In genomic region chr22:19448076-19448607, GRCh38 we compare ENCODE assay signal across 8 cellular contexts. TPM values are rescaled to one million over a fixed set of nuclear protein-coding genes. Genes with fewer than 3 reads are reported as not detected.
DNase-seq lines count a peak whose midpoint lies in the region; ATAC-seq and TF ChIP-seq lines count a peak whose summit lies in the region.

No MANE protein-coding gene starts in this region.

- H3K9me2 ChIP-seq in Loucy (replicated peaks; ENCODE audit: low read depth, low read length), result no peaks in the 10 kb centered on the region

- H3K4me2 ChIP-seq in Loucy (ENCODE audit: low read depth, low read length, poor library complexity, severe bottlenecking) (peak overlapping the region; percentile 77), mesendoderm (ENCODE audit: low read length) (peak overlapping the region; percentile 83)

- H3K9me3 ChIP-seq in Loucy (ENCODE audit: insufficient read depth, low read depth, low read length), result no peaks in the 10 kb centered on the region
- H3K9me3 ChIP-seq in endocrine pancreas (ENCODE audit: control insufficient read depth, low read length), result no peaks in the 10 kb centered on the region
- H3K9me3 ChIP-seq in upper lobe of left lung, result no peaks in the 10 kb centered on the region

- no peak for TF ChIP-seq CTCF in Loucy (conservative IDR thresholded peaks at IDR 0.05; ENCODE audit: low read length)
- no peak for TF ChIP-seq CTCF in upper lobe of left lung (IDR thresholded peaks at IDR 0.05)

- WGBS in mesendoderm (ENCODE audit: extremely low coverage, insufficient coverage, low lambda C conversion rate), result no CpG with 5 or more reads among the region's 14 CpGs
- WGBS in upper lobe of left lung, 2 donors, result 16 to 23% methylated on average over 11 to 14 of the region's 14 CpGs

- H3K56ac ChIP-seq in mesendoderm (ENCODE audit: low read length), result peak overlapping the region; percentile 92

- no peak overlapping the region for H3K18ac ChIP-seq in mesendoderm (ENCODE audit: low read length)

- no peaks in the 10 kb centered on the region for H3F3A ChIP-seq in Loucy (ENCODE audit: low read depth)

- peak overlapping the region; percentile 29 for H3K23ac ChIP-seq in mesendoderm (ENCODE audit: low read length)

- H3K27me3 ChIP-seq in Loucy (ENCODE audit: insufficient read depth, low read length, poor library complexity, severe bottlenecking) (no peaks in the 10 kb centered on the region), endocrine pancreas (ENCODE audit: control insufficient read depth, insufficient read depth, low read length) (no peaks in the 10 kb centered on the region), mesendoderm (ENCODE audit: insufficient read depth, low read length, poor library complexity) (no peaks in the 10 kb centered on the region), upper lobe of left lung (no peaks in the 10 kb centered on the region)

- no peak for TF ChIP-seq POLR2A in upper lobe of left lung (IDR thresholded peaks at IDR 0.05)

- peaks cover 60% of the 10 kb centered on the region for H3K79me2 ChIP-seq in Loucy (ENCODE audit: insufficient read depth, low read length)
- peaks cover 18% of the 10 kb centered on the region for H3K79me2 ChIP-seq in mesendoderm (ENCODE audit: control insufficient read depth, insufficient read depth, low read length)

- H3K27ac ChIP-seq in mesendoderm (ENCODE audit: low read depth, low read length) (peak overlapping the region; percentile 29), upper lobe of left lung (peak overlapping the region; percentile 90 to 96 (median 91))

- H4K20me1 ChIP-seq in Loucy (ENCODE audit: insufficient read depth, low read length, poor library complexity, severe bottlenecking), result peaks cover 27% of the 10 kb centered on the region

- no peak overlapping the region for H4K5ac ChIP-seq in mesendoderm (ENCODE audit: low read length)

- no peak overlapping the region for H2BK15ac ChIP-seq in mesendoderm (replicated peaks; ENCODE audit: low read depth)

- H3K4ac ChIP-seq in mesendoderm (ENCODE audit: low read depth, low read length), result no peak overlapping the region

- H3K4me3 ChIP-seq in Loucy (ENCODE audit: low read length, poor library complexity, severe bottlenecking) (peak overlapping the region; percentile 84), endocrine pancreas (ENCODE audit: control insufficient read depth, insufficient read depth, low read length) (peak overlapping the region; percentile 56), mesendoderm (ENCODE audit: low read length) (peak overlapping the region; percentile 50), upper lobe of left lung (peak overlapping the region; percentile 74 to 92 (median 82))

- TF ChIP-seq EP300 in upper lobe of left lung (IDR thresholded peaks at IDR 0.05), result no peak

- H2AK5ac ChIP-seq in mesendoderm (ENCODE audit: low read length), result no peak overlapping the region

- H3K9ac ChIP-seq in Loucy (ENCODE audit: low read depth, low read length, poor library complexity, severe bottlenecking) (peak overlapping the region; percentile 83), endocrine pancreas (ENCODE audit: control insufficient read depth, insufficient read depth, low read length) (peak overlapping the region; percentile 36), mesendoderm (ENCODE audit: low read length) (peak overlapping the region; percentile 88)

- H2BK120ac ChIP-seq in mesendoderm (ENCODE audit: low read depth, low read length), result no peak overlapping the region

- H3K79me1 ChIP-seq in mesendoderm (ENCODE audit: low read length), result peaks cover 18% of the 10 kb centered on the region

- no peak overlapping the region for H2BK5ac ChIP-seq in mesendoderm (ENCODE audit: low read length)

- H2AFZ ChIP-seq in Loucy (ENCODE audit: low read length), result peak overlapping the region; percentile 93

- H3K4me1 ChIP-seq in Loucy (ENCODE audit: insufficient read depth, low read length, poor library complexity, severe bottlenecking) (peaks cover 36% of the 10 kb centered on the region), endocrine pancreas (ENCODE audit: control insufficient read depth, insufficient read depth, low read length) (peaks cover 3% of the 10 kb centered on the region), mesendoderm (ENCODE audit: control insufficient read depth, low read depth, low read length) (peaks cover 2% of the 10 kb centered on the region), upper lobe of left lung (peaks cover 20 to 40% (median 25%) of the 10 kb centered on the region in 4 donors)

- peak; percentile 32 for ATAC-seq in GM21723 (IDR thresholded peaks at IDR 0.05; ENCODE audit: unreplicated experiment)
- peak; percentile 46 to 71 for ATAC-seq in upper lobe of left lung (ENCODE audit: low FRiP score in 2 of 2)
- no peak for ATAC-seq in HG03571 (IDR thresholded peaks at IDR 0.05; ENCODE audit: unreplicated experiment)

- no peak overlapping the region for H4K8ac ChIP-seq in mesendoderm (ENCODE audit: low read depth, low read length)

- DNase-seq in EL (peak; percentile 59), T follicular helper cell (ENCODE audit: low read depth) (peak; percentile 7), mesendoderm (peak; percentile 82), upper lobe of left lung (peak in 1 of 2 donors; percentile 48)

- H3K36me3 ChIP-seq in Loucy (ENCODE audit: insufficient read depth, low read length) (peaks cover 13% of the 10 kb centered on the region; the same call in 1 of the 2 replicates), endocrine pancreas (ENCODE audit: control insufficient read depth, insufficient read depth, low read length) (peaks cover 9% of the 10 kb centered on the region), mesendoderm (ENCODE audit: control insufficient read depth, insufficient read depth, low read length) (peaks cover 9% of the 10 kb centered on the region), upper lobe of left lung (peaks cover 4 to 44% (median 26%) of the 10 kb centered on the region in 4 donors)

RNA-seq across cellular contexts. Expression of gene C22orf39, which starts 0.6 kb away (rescaled TPM):
- 15.7 TPM for polyA plus RNA-seq in mesendoderm (2013, experiment 1 of 2)
- polyA plus RNA-seq in mesendoderm (2013, experiment 2 of 2), result 15.7 TPM
- total RNA-seq in upper lobe of left lung, result 10 to 100 TPM; 29.1 to 48.6 (median 43.6) TPM

RNA-seq across cellular contexts. Expression of gene MRPL40, which starts 15.8 kb away (rescaled TPM):
- polyA plus RNA-seq in mesendoderm (2013, experiment 1 of 2), result 20.6 TPM
- polyA plus RNA-seq in mesendoderm (2013, experiment 2 of 2), result 21.9 TPM
- 10 to 100 TPM; 18.9 to 27.3 (median 22.9) TPM for total RNA-seq in upper lobe of left lung

RNA-seq across cellular contexts. Expression of gene HIRA, which starts 16.6 kb away (rescaled TPM):
- 33.7 TPM for polyA plus RNA-seq in mesendoderm (2013, experiment 1 of 2)
- 34.4 TPM for polyA plus RNA-seq in mesendoderm (2013, experiment 2 of 2)
- 10 to 100 TPM in 5 of 6 donors, 1 to 10 TPM in 1; 9.9 to 27.5 (median 22.1) TPM for total RNA-seq in upper lobe of left lung

RNA-seq across cellular contexts. Expression of gene UFD1, which starts 30.9 kb away (rescaled TPM):
- 115 TPM for polyA plus RNA-seq in mesendoderm (2013, experiment 1 of 2)
- 113 TPM for polyA plus RNA-seq in mesendoderm (2013, experiment 2 of 2)
- total RNA-seq in upper lobe of left lung, result 10 to 100 TPM; 21.0 to 52.1 (median 29.1) TPM

RNA-seq across cellular contexts. Expression of gene CDC45, which starts 31.6 kb away (rescaled TPM):
- 20.0 TPM for polyA plus RNA-seq in mesendoderm (2013, experiment 1 of 2)
- polyA plus RNA-seq in mesendoderm (2013, experiment 2 of 2), result 20.5 TPM
- 1 to 10 TPM in 4 of 6 donors, under 1 TPM in 1, not detected in 1; 0.44 to 3.2 (median 1.8) TPM for total RNA-seq in upper lobe of left lung

Comparison
In these comparisons a context has a peak if more than half of its experiments do, and no peak if none do; other contexts are left out.
1. H3K9ac ChIP-seq: peak in every context shown above with its lines; median percentile 88 in mesendoderm; 83 in Loucy; 36 in endocrine pancreas.